ENCODE assay signal across 11 cellular contexts in the genomic region with DNA sequence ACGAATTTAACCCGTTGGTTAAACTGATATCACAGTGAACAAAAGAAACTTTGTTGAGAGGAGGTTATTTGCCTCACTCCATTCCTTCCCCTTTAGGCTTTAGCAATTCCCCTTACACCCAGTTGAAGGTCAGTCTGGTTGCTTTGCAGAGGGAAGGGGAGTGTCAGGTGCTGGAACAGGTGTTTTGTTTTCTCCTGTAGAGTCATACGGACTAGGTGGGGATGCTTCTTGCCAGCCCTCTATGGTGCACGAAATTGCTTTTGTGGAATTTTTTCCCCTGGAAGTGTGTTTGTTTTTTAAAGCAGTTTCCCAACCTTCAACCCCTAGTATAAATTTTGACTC. TPM values are rescaled to one million over a fixed set of nuclear protein-coding genes. Genes with fewer than 3 reads are reported as not detected.
A peak's percentile ranks its signal among the peaks of the same experiment; 100 is the strongest.
DNase-seq lines count a peak whose midpoint lies in the region; ATAC-seq and TF ChIP-seq lines count a peak whose summit lies in the region.
"Had no signal": no experiment of that assay in that cellular context is flagged by ENCODE, and none has a peak within 500 bp of the region (broad histone marks: within the 10 kb centered on the region; RNA-seq: fewer than 3 reads in every experiment).

No MANE protein-coding gene starts in this region.

- H3K9me3 Mint-ChIP-seq in neural crest cell, result no peaks in the 10 kb centered on the region

- no peak overlapping the region; the same call in 1 of the 2 replicates for H3K4me3 ChIP-seq in AG04450 (ENCODE audit: low read depth, low read length)
- H3K4me3 ChIP-seq: ovary had no signal

- no peak overlapping the region for H3K4me3 Mint-ChIP-seq in neural crest cell

- CTCF ChIA-PET in AG04450 (lab: Charles Lee), result interaction anchor here (1.4 to 1.9 kb wide), 3 partner anchors 26 to 344 kb away, joined by 3 to 6 read pairs (median 5); a partner anchor contains a TSS

- H3K27ac ChIP-seq in AG04450 (ENCODE audit: low read depth, low read length) (peak overlapping the region; percentile 92), epithelial cell of prostate (peak overlapping the region; percentile 81)

- H3K27me3 Mint-ChIP-seq in neural crest cell (ENCODE audit: low read depth), result no peaks in the 10 kb centered on the region

- H3K27ac Mint-ChIP-seq in neural crest cell (ENCODE audit: unreplicated experiment), result peak overlapping the region; percentile 81

- peaks cover 21% of the 10 kb centered on the region for H3K36me3 Mint-ChIP-seq in neural crest cell (ENCODE audit: low read depth)

- no peak for ATAC-seq in GM18511 (IDR thresholded peaks at IDR 0.05; ENCODE audit: unreplicated experiment)

- POLR2A ChIA-PET in AG04450 (lab: Yijun Ruan, JAX), result no interaction called here

- H3K27me3 ChIP-seq in AG04450 (ENCODE audit: control insufficient read depth, insufficient read depth, low read length), result no peaks in the 10 kb centered on the region
- H3K27me3 ChIP-seq: ovary had no signal

- H3K9me3 ChIP-seq in AG04450 (ENCODE audit: control insufficient read depth, insufficient read depth, low read length), result no peaks in the 10 kb centered on the region
- H3K9me3 ChIP-seq: ovary had no signal

- peaks cover 50% of the 10 kb centered on the region for H3K4me1 Mint-ChIP-seq in neural crest cell

- TF ChIP-seq CTCF in AG04450 (IDR thresholded peaks at IDR 0.05; ENCODE audit: low read depth, low read length), result no peak
- no peak for TF ChIP-seq CTCF in neural crest cell (conservative IDR thresholded peaks at IDR 0.05)

- DNase-seq in AG04450 (ENCODE audit: low read depth, low spot score) (no peak), NCI-H526 treated with DMSO at 0.1 percent for 48 hours (lab: John Stamatoyannopoulos, UW) (peak; percentile 57), epithelial cell of prostate (ENCODE audit: low read depth, low spot score) (no peak), neural crest cell (ENCODE audit: low read depth, low spot score) (no peak), DMS114 treated with DMSO at 0.1 percent for 48 hours (lab: John Stamatoyannopoulos, UW; ENCODE audit: unreplicated experiment) (no peak), SHP77 (lab: John Stamatoyannopoulos, UW) (no peak)
- no peak for DNase-seq in central memory CD4-positive, alpha-beta T cell
- DNase-seq: anterior cingulate cortex had no signal

RNA-seq across cellular contexts. Expression of a gene that starts 33.1 kb away (rescaled TPM):
- 28.3 and 29.2 TPM in 2 replicates for polyA plus RNA-seq in AG04450 (2011; rRNA removed)
- 22.5 and 22.7 TPM in 2 replicates for polyA minus RNA-seq in AG04450 (2011; rRNA and poly(A)+ RNA removed)
- 54.3 and 65.6 TPM in 2 replicates for total RNA-seq in neural crest cell

RNA-seq across cellular contexts. Expression of a gene that starts 54.6 kb away (rescaled TPM):
- not detected in 2 replicates for polyA plus RNA-seq in AG04450 (2011; rRNA removed)
- not detected in 2 replicates for polyA minus RNA-seq in AG04450 (2011; rRNA and poly(A)+ RNA removed)
- total RNA-seq in neural crest cell, result 5.3 and 6.0 TPM in 2 replicates
- total RNA-seq: kidney epithelial cell, ovary had no signal
- polyA plus RNA-seq: ovary had no signal
